Comparison of ENCODE assay signal across 16 cellular contexts in the genomic region with DNA sequence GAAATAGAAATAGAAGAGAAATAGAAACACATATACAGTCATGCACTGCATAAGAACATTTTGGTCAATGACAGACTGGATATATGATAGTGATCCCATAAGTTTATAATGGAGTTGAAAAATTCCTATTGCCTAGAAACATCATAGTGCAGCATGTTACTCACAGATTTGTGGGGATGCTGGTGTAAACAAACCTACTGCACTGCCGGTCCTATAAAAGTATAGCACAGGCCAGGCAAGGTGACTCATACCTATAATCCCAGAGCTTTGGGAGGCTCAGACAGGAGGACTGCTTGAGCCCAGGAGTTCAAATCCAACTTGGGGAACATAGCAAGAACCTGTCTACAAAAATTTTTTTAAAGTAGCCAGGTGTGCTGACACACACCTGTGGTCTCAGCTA.
DNase-seq lines count a peak whose midpoint lies in the region; ATAC-seq and TF ChIP-seq lines count a peak whose summit lies in the region.
"Had no signal": no experiment of that assay in that cellular context is flagged by ENCODE, and none has a peak within 500 bp of the region (broad histone marks: within the 10 kb centered on the region; RNA-seq: fewer than 3 reads in every experiment).

No MANE protein-coding gene starts in this region.

- in situ Hi-C loops in HAP-1 (cut with MboI; ENCODE audit: low sequenced_read_pairs) = no loop called here

- H3K27me3 Mint-ChIP-seq in activated T-cell treated with anti-CD3 and anti-CD28 coated beads, Interleukin-2, amount 50 U/mL, for 72 hours (ENCODE audit: low read depth) = no peaks in the 10 kb centered on the region
- H3K27me3 Mint-ChIP-seq: CD4-positive, alpha-beta T cell had no signal

- H3K27ac Mint-ChIP-seq in activated T-cell treated with anti-CD3 and anti-CD28 coated beads, Interleukin-2, amount 50 U/mL, for 72 hours = no peak overlapping the region
- H3K27ac Mint-ChIP-seq: CD4-positive, alpha-beta T cell had no signal

- H3K36me3 Mint-ChIP-seq in activated T-cell treated with anti-CD3 and anti-CD28 coated beads, Interleukin-2, amount 50 U/mL, for 72 hours (ENCODE audit: insufficient read depth in 2 of 2) = peaks cover 0 to 3% of the 10 kb centered on the region in 2 donors

- no peak for ATAC-seq in GM21381 (IDR thresholded peaks at IDR 0.05; ENCODE audit: unreplicated experiment)
- no peak for ATAC-seq in activated T-cell treated with anti-CD3 and anti-CD28 coated beads, Interleukin-2, amount 50 U/mL, for 72 hours (replicated peaks in 1 of 2)
- ATAC-seq: HCT116 had no signal

- H3K27me3 ChIP-seq in MG63 (no peaks in the 10 kb centered on the region), HAP-1 (ENCODE audit: low read depth) (no peaks in the 10 kb centered on the region)

- no peaks in the 10 kb centered on the region for H3K4me1 Mint-ChIP-seq in activated T-cell treated with anti-CD3 and anti-CD28 coated beads, Interleukin-2, amount 50 U/mL, for 72 hours (ENCODE audit: low read depth)

- H3K4me3 ChIP-seq in MG63 = no peak overlapping the region
- no peak overlapping the region for H3K4me3 ChIP-seq in fibroblast of villous mesenchyme (ENCODE audit: low read depth, low read length)
- H3K4me3 ChIP-seq in HAP-1 = no peak overlapping the region
- H3K4me3 ChIP-seq: GM23248 had no signal

- DNase-seq in EH (ENCODE audit: low read depth) (peak; percentile 70), H4 (ENCODE audit: low spot score) (peak; percentile 35), MG63 (peak; percentile 49), fibroblast of villous mesenchyme (ENCODE audit: low read depth) (peak; percentile 75), substantia nigra (lab: John Stamatoyannopoulos, UW) (no peak), HAP-1 (ENCODE audit: low spot score in 2 of 2) (no peak)
- DNase-seq in activated T-cell treated with anti-CD3 and anti-CD28 coated beads, Interleukin-2, amount 50 U/mL, for 72 hours = no peak
- DNase-seq: ACHN; AML-193; Caco-2; CD4-positive, alpha-beta T cell; GM23248 had no signal

- H3K27ac ChIP-seq in substantia nigra (ENCODE audit: low read depth, low read length, poor library complexity, severe bottlenecking) = no peak overlapping the region
- H3K27ac ChIP-seq: C4-2B, GM23248, KMS-11 had no signal

- H3K36me3 ChIP-seq in MG63 (no peaks in the 10 kb centered on the region), HAP-1 (replicated peaks) (no peaks in the 10 kb centered on the region)

- peaks cover 0 to 4% of the 10 kb centered on the region in 2 donors for H3K9me3 Mint-ChIP-seq in activated T-cell treated with anti-CD3 and anti-CD28 coated beads, Interleukin-2, amount 50 U/mL, for 72 hours

- no peak for TF ChIP-seq CTCF in fibroblast of villous mesenchyme (IDR thresholded peaks at IDR 0.05; ENCODE audit: insufficient read depth, low read depth, low read length)

- no peaks in the 10 kb centered on the region for H3K4me1 ChIP-seq in HAP-1

- H3K9me3 ChIP-seq in MG63 (no peaks in the 10 kb centered on the region), HAP-1 (no peaks in the 10 kb centered on the region)

- no peak overlapping the region for H3K4me3 Mint-ChIP-seq in activated T-cell treated with anti-CD3 and anti-CD28 coated beads, Interleukin-2, amount 50 U/mL, for 72 hours
- H3K4me3 Mint-ChIP-seq: CD4-positive, alpha-beta T cell had no signal

Comparison
In these comparisons a context has a peak if more than half of its experiments do, and no peak if none do; other contexts are left out.
1. DNase-seq: peak in EH (single experiment), H4 (single experiment), MG63 (single experiment) and fibroblast of villous mesenchyme (single experiment); none in substantia nigra (0 of 49), HAP-1 (0 of 2) and activated T-cell treated with anti-CD3 and anti-CD28 coated beads, Interleukin-2, amount 50 U/mL, for 72 hours (0 of 2).